Comparison of ENCODE assay signal across 8 cellular contexts in genomic region chr4:88369180-88369812, GRCh38. TPM values are rescaled to one million over a fixed set of nuclear protein-coding genes. Genes with fewer than 3 reads are reported as not detected.
DNase-seq lines count a peak whose midpoint lies in the region; ATAC-seq, FAIRE-seq and TF ChIP-seq lines count a peak whose summit lies in the region.
"Not testable (repeated sequence)": the region's sequence is repeated elsewhere in the genome, so short reads cannot be mapped to it uniquely, and the experiment has no call there.

No MANE protein-coding gene starts in this region.

- not testable (repeated sequence) for H3K4me3 ChIP-seq in GM06990 (replicated peaks; ENCODE audit: low read depth, low read length); fibroblast of lung (replicated peaks in 1 of 4; ENCODE audit: control extremely low read depth in 1 of 4, insufficient read depth in 1 of 4, low read depth in 3 of 4, low read length in 4 of 4); left lung; retinal pigment epithelial cell (ENCODE audit: low read length)

- H4K20me1 ChIP-seq in fibroblast of lung (ENCODE audit: control insufficient read depth, extremely low read depth, insufficient read depth, low read length): not testable (repeated sequence)

- not testable (repeated sequence) for H3K27ac ChIP-seq in fibroblast of lung (ENCODE audit: insufficient read depth, low read length); left lung

- H3K79me2 ChIP-seq in fibroblast of lung (ENCODE audit: control insufficient read depth, insufficient read depth, low read length): not testable (repeated sequence)

- not testable (repeated sequence) for H3K27me3 ChIP-seq in GM06990 (replicated peaks; ENCODE audit: control insufficient read depth, insufficient read depth, low read length); fibroblast of lung (ENCODE audit: control insufficient read depth, insufficient read depth, low read length); left lung

- H2AFZ ChIP-seq in fibroblast of lung (ENCODE audit: low read length): not testable (repeated sequence)

- H3K4me1 ChIP-seq in fibroblast of lung (ENCODE audit: control insufficient read depth, extremely low read depth, insufficient read depth, low read length); left lung: not testable (repeated sequence)

- H3K4me2 ChIP-seq in fibroblast of lung (ENCODE audit: extremely low read depth, insufficient read depth, low read length): not testable (repeated sequence)

- peak; percentile 72 for ATAC-seq in left lung

- DNase-seq in AG09319 (ENCODE audit: extremely low read depth, low read depth): peak; percentile 15
- not testable (repeated sequence) for DNase-seq in GM06990 (ENCODE audit: extremely low read depth, insufficient read length); left lung
- peak; percentile 20 for DNase-seq in RCC 7860 (ENCODE audit: low spot score)
- DNase-seq in amniotic epithelial cell (ENCODE audit: low read depth): peak; percentile 49
- peak; percentile 25 to 68 for DNase-seq in fibroblast of lung (ENCODE audit: low read depth in 2 of 2)
- peak; percentile 2 for DNase-seq in retinal pigment epithelial cell (ENCODE audit: low read depth)

- peak; percentile 8 for FAIRE-seq in RCC 7860 (lab: Jason Lieb, UNC)

- not testable (repeated sequence) for H3K9ac ChIP-seq in fibroblast of lung (ENCODE audit: insufficient read depth, low read length)

- not testable (repeated sequence) for H3K36me3 ChIP-seq in GM06990 (ENCODE audit: control insufficient read depth, insufficient read depth, low read length); fibroblast of lung (ENCODE audit: control insufficient read depth, insufficient read depth, low read length); left lung

- peak; percentile 69 for TF ChIP-seq CTCF in AG09319 (IDR thresholded peaks at IDR 0.05; ENCODE audit: low read depth, low read length)
- TF ChIP-seq CTCF in GM06990 (IDR thresholded peaks at IDR 0.05; ENCODE audit: insufficient read depth, low read length, poor library complexity, severe bottlenecking): peak; percentile 50
- TF ChIP-seq CTCF in LNCAP (IDR thresholded peaks at IDR 0.05): peak; percentile 70
- peak; percentile 60 to 76 for TF ChIP-seq CTCF in fibroblast of lung (conservative IDR thresholded peaks at IDR 0.05 in 1 of 2, IDR thresholded peaks at IDR 0.05 in 1 of 2; ENCODE audit: low read depth in 1 of 2, low read length in 2 of 2)
- TF ChIP-seq CTCF in left lung (IDR thresholded peaks at IDR 0.05): peak; percentile 50 to 58
- peak; percentile 76 for TF ChIP-seq CTCF in retinal pigment epithelial cell (conservative IDR thresholded peaks at IDR 0.05; ENCODE audit: low read depth, low read length)

- intact Hi-C loops in left lung (cut with DNase I): loop anchor here in 1 of 2 donors (10.0 kb wide), 1 partner anchor 154 kb away; no protein-coding TSS in a partner anchor

- H3K9me3 ChIP-seq in fibroblast of lung (ENCODE audit: control insufficient read depth, insufficient read depth, low read depth, low read length); left lung: not testable (repeated sequence)

RNA-seq across cellular contexts. Expression of gene HERC6, which starts 9.4 kb away (rescaled TPM):
- total RNA-seq in fibroblast of lung (8.5 and 12.9 TPM in 2 replicates), left lung (10 to 100 TPM; 13.2 to 21.9 TPM)
- 4.1 and 6.3 TPM in 2 replicates for polyA plus RNA-seq in fibroblast of lung
- 4.7 and 5.3 TPM in 2 replicates for polyA plus RNA-seq in fibroblast of lung (2012)
- polyA minus RNA-seq in fibroblast of lung (ENCODE audit: low replicate concordance): 20.0 and 20.9 TPM in 2 replicates
